ENCODE assay signal across 17 cellular contexts in the genomic region with DNA sequence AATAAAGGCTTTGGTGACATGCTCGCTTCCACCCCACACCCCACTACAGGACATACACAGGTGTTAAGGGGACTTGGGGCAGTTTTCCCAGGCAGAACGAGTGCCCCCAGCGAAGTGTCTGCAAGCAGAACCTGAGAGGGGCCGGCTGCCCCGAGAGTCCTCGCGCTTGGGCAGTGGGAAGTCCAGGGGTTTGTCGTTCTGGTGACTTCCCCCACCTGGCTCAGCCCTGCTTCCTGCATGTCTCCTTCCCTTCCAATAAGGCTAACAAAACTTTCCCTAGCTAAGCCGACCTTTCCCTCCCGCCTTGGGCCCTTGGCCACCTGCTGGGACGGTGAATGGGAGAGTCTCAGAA. TPM values are rescaled to one million over a fixed set of nuclear protein-coding genes. Genes with fewer than 3 reads are reported as not detected.
DNase-seq lines count a peak whose midpoint lies in the region; ATAC-seq, FAIRE-seq and TF ChIP-seq lines count a peak whose summit lies in the region.
"Had no signal": no experiment of that assay in that cellular context is flagged by ENCODE, and none has a peak within 500 bp of the region (broad histone marks: within the 10 kb centered on the region; RNA-seq: fewer than 3 reads in every experiment).

No MANE protein-coding gene starts in this region.

- intact Hi-C loops in aorta (cut with DNase I) = no loop called here

- no peak for DNase-seq in A549 (ENCODE audit: low read depth in 1 of 2, low spot score in 1 of 2)
- DNase-seq in nephron progenitor cell = peak; percentile 25
- DNase-seq in aorta = no peak
- DNase-seq in RCC 7860 (ENCODE audit: low spot score) = no peak
- no peak for DNase-seq in occipital lobe (lab: John Stamatoyannopoulos, UW)
- no peak for DNase-seq in NCI-H1048 (lab: John Stamatoyannopoulos, UW)
- DNase-seq: amniotic stem cell; effector memory CD4-positive, alpha-beta T cell; EL; HCEC 1CT had no signal

- TF ChIP-seq RAD21 in A549 (conservative IDR thresholded peaks at IDR 0.05 in 1 of 2, IDR thresholded peaks at IDR 0.05 in 1 of 2) = no peak

- H3K36me3 Mint-ChIP-seq in nephron progenitor cell (ENCODE audit: low read depth) = no peaks in the 10 kb centered on the region

- no peaks in the 10 kb centered on the region for H3K9me3 Mint-ChIP-seq in nephron progenitor cell
- H3K9me3 Mint-ChIP-seq: activated T-cell treated with anti-CD3 and anti-CD28 coated beads, Interleukin-2, amount 50 U/mL, for 4 hours had no signal

- TF ChIP-seq POLR2A in A549 (IDR thresholded peaks at IDR 0.05; ENCODE audit: low read length) = no peak

- H3K4me3 ChIP-seq in A549 (peak overlapping the region; percentile 48; the same call in 2 of the 3 replicates), HUES6 (ENCODE audit: low read depth, low read length) (peak overlapping the region; percentile 76), aorta (ENCODE audit: low read length in 2 of 2) (no peak overlapping the region)

- H3K4me3 Mint-ChIP-seq in nephron progenitor cell = peak overlapping the region; percentile 83

- no peak overlapping the region for H3K27ac ChIP-seq in A549
- H3K27ac ChIP-seq in HUES6 (ENCODE audit: low read depth, low read length) = no peak overlapping the region
- H3K27ac ChIP-seq in aorta (ENCODE audit: low read depth in 1 of 2, low read length in 2 of 2) = no peak overlapping the region
- H3K27ac ChIP-seq: psoas muscle had no signal

- TF ChIP-seq CTCF in A549 (IDR thresholded peaks at IDR 0.05) = no peak
- TF ChIP-seq CTCF in nephron progenitor cell (IDR thresholded peaks at IDR 0.05) = no peak

- H3K9ac ChIP-seq in HUES6 (ENCODE audit: low read length) = peak overlapping the region; percentile 39

- POLR2A ChIA-PET in A549 (lab: Yijun Ruan, JAX) = no interaction called here

- CTCF ChIA-PET in A549 (lab: Yijun Ruan, JAX) = interaction anchor here (0.7 to 0.9 kb wide), 2 partner anchors 12 to 440 kb away, joined by 3 to 4 read pairs; no protein-coding TSS in a partner anchor

- no peak for FAIRE-seq in A549 (lab: Jason Lieb, UNC)
- no peak for FAIRE-seq in RCC 7860 (lab: Jason Lieb, UNC)
- FAIRE-seq: urothelium cell line had no signal

- TF ChIP-seq EP300 in A549 (IDR thresholded peaks at IDR 0.05) = no peak

- no peaks in the 10 kb centered on the region for H3K9me3 ChIP-seq in A549
- H3K9me3 ChIP-seq in HUES6 (ENCODE audit: control insufficient read depth, insufficient read depth, low read depth, low read length) = no peaks in the 10 kb centered on the region
- no peaks in the 10 kb centered on the region for H3K9me3 ChIP-seq in aorta (ENCODE audit: control insufficient read depth, low read length)
- H3K9me3 ChIP-seq: psoas muscle had no signal

- H3K4me1 Mint-ChIP-seq in nephron progenitor cell = peaks cover 50% of the 10 kb centered on the region

- H3K4me1 ChIP-seq in A549 (peaks cover 5% of the 10 kb centered on the region; the same call in 1 of the 3 replicates), HUES6 (ENCODE audit: control insufficient read depth, insufficient read depth, low read length) (peaks cover 14% of the 10 kb centered on the region), aorta (ENCODE audit: control insufficient read depth in 1 of 2, insufficient read depth in 2 of 2, low read length in 2 of 2) (no peaks in the 10 kb centered on the region)

- H3K27me3 Mint-ChIP-seq in nephron progenitor cell (ENCODE audit: low read depth, poor library complexity) = peaks cover 21% of the 10 kb centered on the region

- no peak; a peak in 1 of 6 replicates for ATAC-seq in A549
- peak; percentile 11 for ATAC-seq in esophagus mucosa
- ATAC-seq in aorta (ENCODE audit: low FRiP score) = no peak
- ATAC-seq: SK-N-SH treated with all-trans-retinoic acid at 6 μM for 48 hours had no signal

- no peak overlapping the region for H3K27ac Mint-ChIP-seq in nephron progenitor cell

- 78% methylated on average over 11 of the region's 11 CpGs for WGBS in A549 (ENCODE audit: missing lambda C conversion rate)
- WGBS in aorta, 2 donors = 81 to 82% methylated on average over 11 of the region's 11 CpGs

- H3K36me3 ChIP-seq in HUES6 (ENCODE audit: control insufficient read depth, insufficient read depth, low read length) = no peaks in the 10 kb centered on the region
- H3K36me3 ChIP-seq in aorta (ENCODE audit: control insufficient read depth in 1 of 2, insufficient read depth in 2 of 2, low read length in 1 of 2) = no peaks in the 10 kb centered on the region

- H3K4me2 ChIP-seq in A549 = peak overlapping the region; percentile 92

- H3K27me3 ChIP-seq in HUES6 (ENCODE audit: control insufficient read depth, insufficient read depth, low read length) = peaks cover 48% of the 10 kb centered on the region
- peaks cover 0 to 4% of the 10 kb centered on the region in 2 donors for H3K27me3 ChIP-seq in aorta (ENCODE audit: control insufficient read depth in 1 of 2, insufficient read depth in 2 of 2, low read length in 1 of 2)

TF ChIP-seq in A549, 52 proteins besides CTCF, POLR2A, EP300 and RAD21:
- TF ChIP-seq RARB (CRISPR knock-in tag; IDR thresholded peaks at IDR 0.05) (no peak), CEBPB (IDR thresholded peaks at IDR 0.05) (no peak), FOSL2 (IDR thresholded peaks at IDR 0.05) (no peak), FOSL2 (CRISPR knock-in tag; IDR thresholded peaks at IDR 0.05) (no peak), CBX2 (IDR thresholded peaks at IDR 0.05; ENCODE audit: borderline replicate concordance, low read depth) (no peak), POLR2AphosphoS2 (conservative IDR thresholded peaks at IDR 0.05; ENCODE audit: low read length) (no peak), CHD2 (IDR thresholded peaks at IDR 0.05; ENCODE audit: low read length, partially characterized antibody) (no peak), SMC3 (IDR thresholded peaks at IDR 0.05) (no peak), EHF (CRISPR knock-in tag; IDR thresholded peaks at IDR 0.05) (no peak), RFX5 (IDR thresholded peaks at IDR 0.05) (no peak), TP53 (CRISPR knock-in tag; IDR thresholded peaks at IDR 0.05) (no peak), SREBF2 (IDR thresholded peaks at IDR 0.05) (no peak), CHD4 (IDR thresholded peaks at IDR 0.05; ENCODE audit: borderline replicate concordance) (no peak), HDAC2 (IDR thresholded peaks at IDR 0.05) (no peak), RNF2 (IDR thresholded peaks at IDR 0.05; ENCODE audit: borderline replicate concordance, low read depth) (no peak)
- TF ChIP-seq, protein P1, sequence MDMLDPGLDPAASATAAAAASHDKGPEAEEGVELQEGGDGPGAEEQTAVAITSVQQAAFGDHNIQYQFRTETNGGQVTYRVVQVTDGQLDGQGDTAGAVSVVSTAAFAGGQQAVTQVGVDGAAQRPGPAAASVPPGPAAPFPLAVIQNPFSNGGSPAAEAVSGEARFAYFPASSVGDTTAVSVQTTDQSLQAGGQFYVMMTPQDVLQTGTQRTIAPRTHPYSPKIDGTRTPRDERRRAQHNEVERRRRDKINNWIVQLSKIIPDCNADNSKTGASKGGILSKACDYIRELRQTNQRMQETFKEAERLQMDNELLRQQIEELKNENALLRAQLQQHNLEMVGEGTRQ (IDR thresholded peaks at IDR 0.05) = no peak
- TF ChIP-seq, protein P2, sequence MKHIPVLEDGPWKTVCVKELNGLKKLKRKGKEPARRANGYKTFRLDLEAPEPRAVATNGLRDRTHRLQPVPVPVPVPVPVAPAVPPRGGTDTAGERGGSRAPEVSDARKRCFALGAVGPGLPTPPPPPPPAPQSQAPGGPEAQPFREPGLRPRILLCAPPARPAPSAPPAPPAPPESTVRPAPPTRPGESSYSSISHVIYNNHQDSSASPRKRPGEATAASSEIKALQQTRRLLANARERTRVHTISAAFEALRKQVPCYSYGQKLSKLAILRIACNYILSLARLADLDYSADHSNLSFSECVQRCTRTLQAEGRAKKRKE (CRISPR knock-in tag; IDR thresholded peaks at IDR 0.05; ENCODE audit: low read depth) = no peak
- TF ChIP-seq, protein P3, sequence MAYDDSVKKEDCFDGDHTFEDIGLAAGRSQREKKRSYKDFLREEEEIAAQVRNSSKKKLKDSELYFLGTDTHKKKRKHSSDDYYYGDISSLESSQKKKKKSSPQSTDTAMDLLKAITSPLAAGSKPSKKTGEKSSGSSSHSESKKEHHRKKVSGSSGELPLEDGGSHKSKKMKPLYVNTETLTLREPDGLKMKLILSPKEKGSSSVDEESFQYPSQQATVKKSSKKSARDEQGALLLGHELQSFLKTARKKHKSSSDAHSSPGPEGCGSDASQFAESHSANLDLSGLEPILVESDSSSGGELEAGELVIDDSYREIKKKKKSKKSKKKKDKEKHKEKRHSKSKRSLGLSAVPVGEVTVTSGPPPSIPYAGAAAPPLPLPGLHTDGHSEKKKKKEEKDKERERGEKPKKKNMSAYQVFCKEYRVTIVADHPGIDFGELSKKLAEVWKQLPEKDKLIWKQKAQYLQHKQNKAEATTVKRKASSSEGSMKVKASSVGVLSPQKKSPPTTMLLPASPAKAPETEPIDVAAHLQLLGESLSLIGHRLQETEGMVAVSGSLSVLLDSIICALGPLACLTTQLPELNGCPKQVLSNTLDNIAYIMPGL (CRISPR knock-in tag; IDR thresholded peaks at IDR 0.05; ENCODE audit: borderline replicate concordance) = no peak
- TF ChIP-seq, protein P4, sequence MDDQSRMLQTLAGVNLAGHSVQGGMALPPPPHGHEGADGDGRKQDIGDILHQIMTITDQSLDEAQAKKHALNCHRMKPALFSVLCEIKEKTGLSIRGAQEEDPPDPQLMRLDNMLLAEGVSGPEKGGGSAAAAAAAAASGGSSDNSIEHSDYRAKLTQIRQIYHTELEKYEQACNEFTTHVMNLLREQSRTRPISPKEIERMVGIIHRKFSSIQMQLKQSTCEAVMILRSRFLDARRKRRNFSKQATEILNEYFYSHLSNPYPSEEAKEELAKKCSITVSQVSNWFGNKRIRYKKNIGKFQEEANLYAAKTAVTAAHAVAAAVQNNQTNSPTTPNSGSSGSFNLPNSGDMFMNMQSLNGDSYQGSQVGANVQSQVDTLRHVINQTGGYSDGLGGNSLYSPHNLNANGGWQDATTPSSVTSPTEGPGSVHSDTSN (IDR thresholded peaks at IDR 0.05) = no peak

RNA-seq across cellular contexts. Expression of gene VWA2, which starts 0.9 kb away (rescaled TPM):
- polyA plus RNA-seq in A549 (2011; rRNA removed) = not detected in 2 replicates
- 0.01 TPM in 1 of 2 replicates, not detected in the other for polyA plus RNA-seq in A549 (2012; cell fraction: cytosol; rRNA removed)
- not detected in 2 replicates for polyA plus RNA-seq in A549 (2012; cell fraction: nucleus; rRNA removed)
- not detected in 3 replicates for polyA plus RNA-seq in A549 (2017; fragmentation: RNase III; extraction: RNeasy Plus Mini Kit Qiagen cat#74134 plus additional on column Dnase treatment)
- polyA minus RNA-seq in A549 (2011; rRNA and poly(A)+ RNA removed) = 0.08 TPM in 1 of 2 replicates, not detected in the other
- total RNA-seq in esophagus mucosa = 3.5 TPM
- under 1 TPM in 1 of 2 donors, not detected in 1; 0.45 TPM for total RNA-seq in aorta
- polyA plus RNA-seq in aorta = under 1 TPM in 1 of 2 donors, not detected in 1; 0.13 TPM
- 3.6 TPM for total RNA-seq in occipital lobe
- total RNA-seq: activated T-cell treated with anti-CD3 and anti-CD28 coated beads, Interleukin-2, amount 50 U/mL, for 4 hours; LHCN-M2; psoas muscle had no signal
- polyA plus RNA-seq: psoas muscle had no signal

Comparison
In these comparisons a context has a peak if more than half of its experiments do, and no peak if none do; other contexts are left out.
1. H3K4me3 ChIP-seq: peak in A549 (single experiment) and HUES6 (single experiment); none in aorta (0 of 2).